34 cellular contexts compared by ENCODE assay signal in genomic region chr6:3851839-3852238, GRCh38.
"Had no signal": no experiment of that assay in that cellular context is flagged by ENCODE, and none has a peak within 500 bp of the region (broad histone marks: within the 10 kb centered on the region; RNA-seq: fewer than 3 reads in every experiment).

No MANE protein-coding gene starts in this region.

- ATAC-seq: activated CD4-positive, alpha-beta T cell treated with anti-CD3 and anti-CD28 coated beads for 36 hours; activated CD8-positive, alpha-beta memory T cell treated with anti-CD3 and anti-CD28 coated beads, Interleukin-2, amount 10 ng/mL, durations not matched to agents 7 days and 5 days; activated CD8-positive, alpha-beta T cell treated with anti-CD3 and anti-CD28 coated beads, Interleukin-2, amount 10 ng/mL, durations not matched to agents 7 days and 5 days; activated naive CD4-positive, alpha-beta T cell treated with anti-CD3 and anti-CD28 coated beads, Interleukin-2, amount 50 U/mL, for 72 hours; body of pancreas had no signal

- H3K9me3 ChIP-seq: adrenal gland, body of pancreas, breast epithelium had no signal

- H3K27ac Mint-ChIP-seq: activated B cell treated with CpG ODN at 0.5 μM for 24 hours; activated CD4-positive, alpha-beta T cell treated with anti-CD3 and anti-CD28 coated beads for 36 hours; activated CD4-positive, alpha-beta T cell treated with anti-CD3 and anti-CD28 coated beads, Interleukin-2, amount 10 ng/mL, durations not matched to agents 7 days and 5 days; activated CD8-positive, alpha-beta memory T cell treated with anti-CD3 and anti-CD28 coated beads, Interleukin-2, amount 10 ng/mL, durations not matched to agents 7 days and 5 days; activated CD8-positive, alpha-beta T cell treated with anti-CD3 and anti-CD28 coated beads, Interleukin-2, amount 10 ng/mL, durations not matched to agents 7 days and 5 days; activated naive CD4-positive, alpha-beta T cell treated with anti-CD3 and anti-CD28 coated beads for 36 hours; activated naive CD4-positive, alpha-beta T cell treated with anti-CD3 and anti-CD28 coated beads, Interleukin-2, amount 50 U/mL, for 72 hours; activated naive CD8-positive, alpha-beta T cell treated with anti-CD3 and anti-CD28 coated beads for 36 hours; T-helper 1 cell treated with Interleukin-12 subunit alpha and Interleukin-12 subunit beta and Interleukin-4 antibody, amounts not matched to agents 30 μg/mL and 1 μg/mL, for 36 hours; T-helper 2 cell treated with Interferon-gamma antibody and Interleukin-4, amounts not matched to agents 5 μg/mL and 100 μg/mL, for 36 hours had no signal

- DNase-seq: activated B cell treated with CpG ODN at 0.5 μM for 24 hours; activated CD4-positive, alpha-beta memory T cell treated with anti-CD3 and anti-CD28 coated beads, Interleukin-2, amount 10 ng/mL, durations not matched to agents 7 days and 5 days; activated CD4-positive, alpha-beta T cell treated with anti-CD3 and anti-CD28 coated beads for 1 hour; activated CD4-positive, alpha-beta T cell treated with anti-CD3 and anti-CD28 coated beads for 36 hours; activated CD4-positive, alpha-beta T cell treated with anti-CD3 and anti-CD28 coated beads for 48 hours; activated CD4-positive, alpha-beta T cell treated with anti-CD3 and anti-CD28 coated beads, Interleukin-2, amount 10 ng/mL, durations not matched to agents 7 days and 5 days; activated CD4-positive, alpha-beta T cell treated with anti-CD3 and anti-CD28 coated beads, Interleukin-2, amount 50 U/mL, for 48 hours; activated CD8-positive, alpha-beta memory T cell treated with anti-CD3 and anti-CD28 coated beads for 24 hours; activated CD8-positive, alpha-beta memory T cell treated with anti-CD3 and anti-CD28 coated beads, Interleukin-2, amount 10 ng/mL, durations not matched to agents 7 days and 5 days; activated CD8-positive, alpha-beta memory T cell treated with anti-CD3 and anti-CD28 coated beads, Interleukin-2, amount 50 U/mL, for 48 hours; activated effector memory CD4-positive, alpha-beta T cell treated with anti-CD3 and anti-CD28 coated beads, Interleukin-2, amount 50 U/mL, for 16 hours; activated gamma-delta T cell treated with Interleukin-2 at 50 U/mL for 16 hours; activated naive CD4-positive, alpha-beta T cell; activated naive CD4-positive, alpha-beta T cell treated with anti-CD3 and anti-CD28 coated beads for 36 hours; activated naive CD4-positive, alpha-beta T cell treated with anti-CD3 and anti-CD28 coated beads, Interleukin-2, amount 50 U/mL, for 16 hours; activated naive CD8-positive, alpha-beta T cell treated with anti-CD3 and anti-CD28 coated beads for 36 hours; activated T-cell treated with anti-CD3 and anti-CD28 coated beads, Interleukin-2, amount 50 U/mL, for 24 hours; activated T-cell treated with anti-CD3 and anti-CD28 coated beads, Interleukin-2, amount 50 U/mL, for 48 hours; adrenal gland; amniotic stem cell; aorta; body of pancreas; brain microvascular endothelial cell; central memory CD4-positive, alpha-beta T cell; T-helper 1 cell; T-helper 2 cell; T-helper 9 cell; WERI-Rb-1 had no signal

- H3K27me3 Mint-ChIP-seq: activated B cell treated with CpG ODN at 0.5 μM for 24 hours; activated CD4-positive, alpha-beta memory T cell treated with anti-CD3 and anti-CD28 coated beads, Interleukin-2, amount 10 ng/mL, durations not matched to agents 7 days and 5 days; activated CD4-positive, alpha-beta T cell treated with anti-CD3 and anti-CD28 coated beads for 36 hours; activated CD4-positive, alpha-beta T cell treated with anti-CD3 and anti-CD28 coated beads, Interleukin-2, amount 10 ng/mL, durations not matched to agents 7 days and 5 days; activated naive CD8-positive, alpha-beta T cell treated with anti-CD3 and anti-CD28 coated beads for 36 hours; activated T-cell treated with anti-CD3 and anti-CD28 coated beads, Interleukin-2, amount 50 U/mL, for 24 hours had no signal

- FAIRE-seq: astrocyte had no signal

- H3K9me3 Mint-ChIP-seq: activated B cell treated with CpG ODN at 0.5 μM for 24 hours; activated naive CD4-positive, alpha-beta T cell treated with anti-CD3 and anti-CD28 coated beads for 36 hours; activated naive CD4-positive, alpha-beta T cell treated with anti-CD3 and anti-CD28 coated beads, Interleukin-2, amount 50 U/mL, for 72 hours; activated naive CD8-positive, alpha-beta T cell treated with anti-CD3 and anti-CD28 coated beads for 36 hours; activated T-cell treated with anti-CD3 and anti-CD28 coated beads, Interleukin-2, amount 50 U/mL, for 24 hours; T-helper 1 cell treated with Interleukin-12 subunit alpha and Interleukin-12 subunit beta and Interleukin-4 antibody, amounts not matched to agents 30 μg/mL and 1 μg/mL, for 36 hours; T-helper 2 cell treated with Interferon-gamma antibody and Interleukin-4, amounts not matched to agents 5 μg/mL and 100 μg/mL, for 36 hours had no signal

- H3K4me3 ChIP-seq: adrenal gland, body of pancreas, breast epithelium had no signal

- H3K4me1 ChIP-seq: breast epithelium had no signal

- H3K27ac ChIP-seq: adrenal gland, body of pancreas, brain microvascular endothelial cell, breast epithelium, WERI-Rb-1 had no signal

- H3K36me3 ChIP-seq: adrenal gland, brain microvascular endothelial cell, breast epithelium, WERI-Rb-1 had no signal

- H3K27me3 ChIP-seq: adrenal gland, body of pancreas, brain microvascular endothelial cell, breast epithelium had no signal

- H3K4me3 Mint-ChIP-seq: activated B cell treated with CpG ODN at 0.5 μM for 24 hours; activated CD4-positive, alpha-beta memory T cell treated with anti-CD3 and anti-CD28 coated beads, Interleukin-2, amount 10 ng/mL, durations not matched to agents 7 days and 5 days; activated CD4-positive, alpha-beta T cell treated with anti-CD3 and anti-CD28 coated beads, Interleukin-2, amount 10 ng/mL, durations not matched to agents 7 days and 5 days; activated CD8-positive, alpha-beta memory T cell treated with anti-CD3 and anti-CD28 coated beads, Interleukin-2, amount 10 ng/mL, durations not matched to agents 7 days and 5 days; activated CD8-positive, alpha-beta T cell treated with anti-CD3 and anti-CD28 coated beads, Interleukin-2, amount 10 ng/mL, durations not matched to agents 7 days and 5 days; activated naive CD4-positive, alpha-beta T cell treated with anti-CD3 and anti-CD28 coated beads for 36 hours; activated naive CD8-positive, alpha-beta T cell treated with anti-CD3 and anti-CD28 coated beads for 36 hours; T-helper 1 cell treated with Interleukin-12 subunit alpha and Interleukin-12 subunit beta and Interleukin-4 antibody, amounts not matched to agents 30 μg/mL and 1 μg/mL, for 36 hours; T-helper 2 cell treated with Interferon-gamma antibody and Interleukin-4, amounts not matched to agents 5 μg/mL and 100 μg/mL, for 36 hours had no signal
